1 cellular context compared by ENCODE assay signal in the genomic region with DNA sequence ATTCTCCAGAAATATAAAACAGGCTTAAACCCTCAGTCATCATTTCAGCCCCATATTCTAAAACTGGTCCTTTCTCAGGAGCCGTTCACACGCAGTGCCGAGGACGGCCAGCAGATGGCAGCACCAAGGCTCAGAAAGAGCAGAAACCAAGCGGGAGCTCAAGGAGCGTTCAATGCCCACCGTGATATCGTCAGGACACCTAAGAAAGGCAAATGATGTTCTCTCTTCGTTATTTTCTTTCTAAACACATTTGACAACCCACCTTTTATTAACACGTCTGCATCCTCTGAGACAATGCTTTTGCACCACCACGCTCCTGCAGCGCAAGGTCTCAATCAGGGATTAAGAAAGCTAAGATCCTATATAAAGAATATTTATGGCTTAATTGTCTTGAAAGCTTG.
A peak's percentile ranks its signal among the peaks of the same experiment; 100 is the strongest.
TF ChIP-seq lines count a peak whose summit lies in the region.

No MANE protein-coding gene starts in this region.

TF ChIP-seq in HepG2, 621 proteins besides CTCF, POLR2A, EP300 and RAD21 (continued from another document and continues in another):
- TF ChIP-seq, protein P1, sequence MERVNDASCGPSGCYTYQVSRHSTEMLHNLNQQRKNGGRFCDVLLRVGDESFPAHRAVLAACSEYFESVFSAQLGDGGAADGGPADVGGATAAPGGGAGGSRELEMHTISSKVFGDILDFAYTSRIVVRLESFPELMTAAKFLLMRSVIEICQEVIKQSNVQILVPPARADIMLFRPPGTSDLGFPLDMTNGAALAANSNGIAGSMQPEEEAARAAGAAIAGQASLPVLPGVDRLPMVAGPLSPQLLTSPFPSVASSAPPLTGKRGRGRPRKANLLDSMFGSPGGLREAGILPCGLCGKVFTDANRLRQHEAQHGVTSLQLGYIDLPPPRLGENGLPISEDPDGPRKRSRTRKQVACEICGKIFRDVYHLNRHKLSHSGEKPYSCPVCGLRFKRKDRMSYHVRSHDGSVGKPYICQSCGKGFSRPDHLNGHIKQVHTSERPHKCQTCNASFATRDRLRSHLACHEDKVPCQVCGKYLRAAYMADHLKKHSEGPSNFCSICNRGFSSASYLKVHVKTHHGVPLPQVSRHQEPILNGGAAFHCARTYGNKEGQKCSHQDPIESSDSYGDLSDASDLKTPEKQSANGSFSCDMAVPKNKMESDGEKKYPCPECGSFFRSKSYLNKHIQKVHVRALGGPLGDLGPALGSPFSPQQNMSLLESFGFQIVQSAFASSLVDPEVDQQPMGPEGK (CRISPR knock-in tag; IDR thresholded peaks at IDR 0.05), result 0 out of 2 replicates have a peak, but pooled peaks have one; percentile 32
- no peak for TF ChIP-seq PAF1 (CRISPR knock-in tag; IDR thresholded peaks at IDR 0.05)
- TF ChIP-seq ZNF441 (CRISPR knock-in tag; IDR thresholded peaks at IDR 0.05; ENCODE audit: borderline replicate concordance), result no peak
- no peak for TF ChIP-seq ZNF563 (CRISPR knock-in tag; IDR thresholded peaks at IDR 0.05)
- TF ChIP-seq SOX5 (CRISPR knock-in tag; IDR thresholded peaks at IDR 0.05; ENCODE audit: borderline replicate concordance), result peak; percentile 15; the same call in 1 of the 2 replicates
- TF ChIP-seq SRSF9 (IDR thresholded peaks at IDR 0.05; ENCODE audit: borderline replicate concordance, insufficient read depth, low read depth, low read length, poor library complexity, severe bottlenecking), result no peak
- TF ChIP-seq, protein P2, sequence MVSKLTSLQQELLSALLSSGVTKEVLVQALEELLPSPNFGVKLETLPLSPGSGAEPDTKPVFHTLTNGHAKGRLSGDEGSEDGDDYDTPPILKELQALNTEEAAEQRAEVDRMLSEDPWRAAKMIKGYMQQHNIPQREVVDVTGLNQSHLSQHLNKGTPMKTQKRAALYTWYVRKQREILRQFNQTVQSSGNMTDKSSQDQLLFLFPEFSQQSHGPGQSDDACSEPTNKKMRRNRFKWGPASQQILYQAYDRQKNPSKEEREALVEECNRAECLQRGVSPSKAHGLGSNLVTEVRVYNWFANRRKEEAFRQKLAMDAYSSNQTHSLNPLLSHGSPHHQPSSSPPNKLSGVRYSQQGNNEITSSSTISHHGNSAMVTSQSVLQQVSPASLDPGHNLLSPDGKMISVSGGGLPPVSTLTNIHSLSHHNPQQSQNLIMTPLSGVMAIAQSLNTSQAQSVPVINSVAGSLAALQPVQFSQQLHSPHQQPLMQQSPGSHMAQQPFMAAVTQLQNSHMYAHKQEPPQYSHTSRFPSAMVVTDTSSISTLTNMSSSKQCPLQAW (CRISPR knock-in tag; IDR thresholded peaks at IDR 0.05), result 0 out of 2 replicates have a peak, but pooled peaks have one; percentile 37
- peak; percentile 97 for TF ChIP-seq SMC3 (IDR thresholded peaks at IDR 0.05; ENCODE audit: low read length)
- TF ChIP-seq PTBP1 (IDR thresholded peaks at IDR 0.05; ENCODE audit: low read depth, low read length, poor library complexity, severe bottlenecking), result no peak
- TF ChIP-seq ZNF790 (CRISPR knock-in tag; IDR thresholded peaks at IDR 0.05; ENCODE audit: borderline replicate concordance), result no peak
- TF ChIP-seq ZNF773 (CRISPR knock-in tag; IDR thresholded peaks at IDR 0.05; ENCODE audit: borderline replicate concordance), result no peak
- peak; percentile 33 for TF ChIP-seq YY1 (IDR thresholded peaks at IDR 0.05; ENCODE audit: insufficient read depth, insufficient replicate concordance, low read depth, low read length)
- TF ChIP-seq ZNF614 (CRISPR knock-in tag; IDR thresholded peaks at IDR 0.05; ENCODE audit: borderline replicate concordance), result peak; percentile 83; the same call in 1 of the 2 replicates
- no peak for TF ChIP-seq ZNF891 (CRISPR knock-in tag; IDR thresholded peaks at IDR 0.05)
- TF ChIP-seq SAP130 (CRISPR knock-in tag; IDR thresholded peaks at IDR 0.05; ENCODE audit: low read depth), result peak; percentile 48
- no peak for TF ChIP-seq ZNF616 (CRISPR knock-in tag; IDR thresholded peaks at IDR 0.05; ENCODE audit: low read depth)
- no peak for TF ChIP-seq ZNF33B (CRISPR knock-in tag; IDR thresholded peaks at IDR 0.05)
- no peak for TF ChIP-seq KAT7 (CRISPR knock-in tag; IDR thresholded peaks at IDR 0.05; ENCODE audit: borderline replicate concordance)
- TF ChIP-seq, protein P3, sequence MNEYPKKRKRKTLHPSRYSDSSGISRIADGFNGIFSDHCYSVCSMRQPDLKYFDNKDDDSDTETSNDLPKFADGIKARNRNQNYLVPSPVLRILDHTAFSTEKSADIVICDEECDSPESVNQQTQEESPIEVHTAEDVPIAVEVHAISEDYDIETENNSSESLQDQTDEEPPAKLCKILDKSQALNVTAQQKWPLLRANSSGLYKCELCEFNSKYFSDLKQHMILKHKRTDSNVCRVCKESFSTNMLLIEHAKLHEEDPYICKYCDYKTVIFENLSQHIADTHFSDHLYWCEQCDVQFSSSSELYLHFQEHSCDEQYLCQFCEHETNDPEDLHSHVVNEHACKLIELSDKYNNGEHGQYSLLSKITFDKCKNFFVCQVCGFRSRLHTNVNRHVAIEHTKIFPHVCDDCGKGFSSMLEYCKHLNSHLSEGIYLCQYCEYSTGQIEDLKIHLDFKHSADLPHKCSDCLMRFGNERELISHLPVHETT (CRISPR knock-in tag; conservative IDR thresholded peaks at IDR 0.05), result no peak
- no peak for TF ChIP-seq NR1H2 (CRISPR knock-in tag; IDR thresholded peaks at IDR 0.05; ENCODE audit: borderline replicate concordance, low read depth)
- no peak for TF ChIP-seq ZC3H13 (CRISPR knock-in tag; IDR thresholded peaks at IDR 0.05)
- TF ChIP-seq, protein P4, sequence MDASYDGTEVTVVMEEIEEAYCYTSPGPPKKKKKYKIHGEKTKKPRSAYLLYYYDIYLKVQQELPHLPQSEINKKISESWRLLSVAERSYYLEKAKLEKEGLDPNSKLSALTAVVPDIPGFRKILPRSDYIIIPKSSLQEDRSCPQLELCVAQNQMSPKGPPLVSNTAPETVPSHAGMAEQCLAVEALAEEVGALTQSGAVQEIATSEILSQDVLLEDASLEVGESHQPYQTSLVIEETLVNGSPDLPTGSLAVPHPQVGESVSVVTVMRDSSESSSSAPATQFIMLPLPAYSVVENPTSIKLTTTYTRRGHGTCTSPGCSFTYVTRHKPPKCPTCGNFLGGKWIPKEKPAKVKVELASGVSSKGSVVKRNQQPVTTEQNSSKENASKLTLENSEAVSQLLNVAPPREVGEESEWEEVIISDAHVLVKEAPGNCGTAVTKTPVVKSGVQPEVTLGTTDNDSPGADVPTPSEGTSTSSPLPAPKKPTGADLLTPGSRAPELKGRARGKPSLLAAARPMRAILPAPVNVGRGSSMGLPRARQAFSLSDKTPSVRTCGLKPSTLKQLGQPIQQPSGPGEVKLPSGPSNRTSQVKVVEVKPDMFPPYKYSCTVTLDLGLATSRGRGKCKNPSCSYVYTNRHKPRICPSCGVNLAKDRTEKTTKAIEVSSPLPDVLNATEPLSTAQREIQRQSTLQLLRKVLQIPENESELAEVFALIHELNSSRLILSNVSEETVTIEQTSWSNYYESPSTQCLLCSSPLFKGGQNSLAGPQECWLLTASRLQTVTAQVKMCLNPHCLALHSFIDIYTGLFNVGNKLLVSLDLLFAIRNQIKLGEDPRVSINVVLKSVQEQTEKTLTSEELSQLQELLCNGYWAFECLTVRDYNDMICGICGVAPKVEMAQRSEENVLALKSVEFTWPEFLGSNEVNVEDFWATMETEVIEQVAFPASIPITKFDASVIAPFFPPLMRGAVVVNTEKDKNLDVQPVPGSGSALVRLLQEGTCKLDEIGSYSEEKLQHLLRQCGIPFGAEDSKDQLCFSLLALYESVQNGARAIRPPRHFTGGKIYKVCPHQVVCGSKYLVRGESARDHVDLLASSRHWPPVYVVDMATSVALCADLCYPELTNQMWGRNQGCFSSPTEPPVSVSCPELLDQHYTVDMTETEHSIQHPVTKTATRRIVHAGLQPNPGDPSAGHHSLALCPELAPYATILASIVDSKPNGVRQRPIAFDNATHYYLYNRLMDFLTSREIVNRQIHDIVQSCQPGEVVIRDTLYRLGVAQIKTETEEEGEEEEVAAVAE (CRISPR knock-in tag; IDR thresholded peaks at IDR 0.05; ENCODE audit: borderline replicate concordance), result no peak; the same call in 1 of the 2 replicates
- TF ChIP-seq, protein P5, sequence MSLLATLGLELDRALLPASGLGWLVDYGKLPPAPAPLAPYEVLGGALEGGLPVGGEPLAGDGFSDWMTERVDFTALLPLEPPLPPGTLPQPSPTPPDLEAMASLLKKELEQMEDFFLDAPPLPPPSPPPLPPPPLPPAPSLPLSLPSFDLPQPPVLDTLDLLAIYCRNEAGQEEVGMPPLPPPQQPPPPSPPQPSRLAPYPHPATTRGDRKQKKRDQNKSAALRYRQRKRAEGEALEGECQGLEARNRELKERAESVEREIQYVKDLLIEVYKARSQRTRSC (CRISPR knock-in tag; IDR thresholded peaks at IDR 0.05; ENCODE audit: low read depth), result no peak
- TF ChIP-seq ZNF451 (CRISPR knock-in tag; IDR thresholded peaks at IDR 0.05), result no peak
- TF ChIP-seq JDP2 (CRISPR knock-in tag; IDR thresholded peaks at IDR 0.05; ENCODE audit: borderline replicate concordance), result no peak
- TF ChIP-seq ELF3 (CRISPR knock-in tag; IDR thresholded peaks at IDR 0.05), result peak; percentile 34; the same call in 1 of the 2 replicates
- peak; percentile 26; the same call in 1 of the 2 replicates for TF ChIP-seq YEATS2 (CRISPR knock-in tag; IDR thresholded peaks at IDR 0.05; ENCODE audit: borderline replicate concordance)
- TF ChIP-seq MTA3 (CRISPR knock-in tag; IDR thresholded peaks at IDR 0.05), result no peak
- no peak for TF ChIP-seq TOPORS (CRISPR knock-in tag; IDR thresholded peaks at IDR 0.05)
- TF ChIP-seq, protein P6, sequence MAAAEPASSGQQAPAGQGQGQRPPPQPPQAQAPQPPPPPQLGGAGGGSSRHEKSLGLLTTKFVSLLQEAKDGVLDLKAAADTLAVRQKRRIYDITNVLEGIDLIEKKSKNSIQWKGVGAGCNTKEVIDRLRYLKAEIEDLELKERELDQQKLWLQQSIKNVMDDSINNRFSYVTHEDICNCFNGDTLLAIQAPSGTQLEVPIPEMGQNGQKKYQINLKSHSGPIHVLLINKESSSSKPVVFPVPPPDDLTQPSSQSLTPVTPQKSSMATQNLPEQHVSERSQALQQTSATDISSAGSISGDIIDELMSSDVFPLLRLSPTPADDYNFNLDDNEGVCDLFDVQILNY (CRISPR knock-in tag; conservative IDR thresholded peaks at IDR 0.05), result no peak
- TF ChIP-seq MAFG (CRISPR knock-in tag; IDR thresholded peaks at IDR 0.05), result no peak
- TF ChIP-seq KDM2A (CRISPR knock-in tag; IDR thresholded peaks at IDR 0.05; ENCODE audit: borderline replicate concordance, low read depth), result peak; percentile 60; the same call in 1 of the 2 replicates
- TF ChIP-seq ONECUT2 (CRISPR knock-in tag; IDR thresholded peaks at IDR 0.05), result no peak
- no peak for TF ChIP-seq ZFP36L1 (CRISPR knock-in tag; IDR thresholded peaks at IDR 0.05)
- peak; percentile 48 for TF ChIP-seq FOSL2 (CRISPR knock-in tag; IDR thresholded peaks at IDR 0.05)
- TF ChIP-seq ZNF841 (CRISPR knock-in tag; IDR thresholded peaks at IDR 0.05; ENCODE audit: borderline replicate concordance), result no peak
- TF ChIP-seq WIZ (CRISPR knock-in tag; IDR thresholded peaks at IDR 0.05), result no peak
- no peak for TF ChIP-seq ZNF24 (IDR thresholded peaks at IDR 0.05)
- no peak for TF ChIP-seq FOXP1 (IDR thresholded peaks at IDR 0.05)
- no peak for TF ChIP-seq FOXP1 (CRISPR knock-in tag; IDR thresholded peaks at IDR 0.05)
- TF ChIP-seq ELF4 (CRISPR knock-in tag; IDR thresholded peaks at IDR 0.05; ENCODE audit: borderline replicate concordance), result no peak
- TF ChIP-seq ZNF567 (CRISPR knock-in tag; IDR thresholded peaks at IDR 0.05; ENCODE audit: borderline replicate concordance), result no peak
- no peak for TF ChIP-seq ATAD3A (CRISPR knock-in tag; IDR thresholded peaks at IDR 0.05)
- TF ChIP-seq, protein P7, sequence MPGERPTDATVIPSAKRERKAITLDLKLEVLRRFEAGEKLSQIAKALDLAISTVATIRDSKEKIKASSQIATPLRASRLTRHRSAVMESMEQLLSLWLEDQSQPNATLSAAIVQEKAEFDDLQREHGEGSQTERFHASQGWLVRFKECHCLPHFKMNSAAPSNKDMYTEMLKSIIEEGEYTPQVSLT (CRISPR knock-in tag; IDR thresholded peaks at IDR 0.05; ENCODE audit: borderline replicate concordance, low read depth), result no peak
- TF ChIP-seq ZNF550 (CRISPR knock-in tag; IDR thresholded peaks at IDR 0.05; ENCODE audit: borderline replicate concordance), result no peak
- TF ChIP-seq POLR2AphosphoS2 (IDR thresholded peaks at IDR 0.05; ENCODE audit: low read depth, low read length), result no peak
- TF ChIP-seq, protein P8, sequence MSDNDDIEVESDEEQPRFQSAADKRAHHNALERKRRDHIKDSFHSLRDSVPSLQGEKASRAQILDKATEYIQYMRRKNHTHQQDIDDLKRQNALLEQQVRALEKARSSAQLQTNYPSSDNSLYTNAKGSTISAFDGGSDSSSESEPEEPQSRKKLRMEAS (IDR thresholded peaks at IDR 0.05), result no peak
- TF ChIP-seq, protein P9, sequence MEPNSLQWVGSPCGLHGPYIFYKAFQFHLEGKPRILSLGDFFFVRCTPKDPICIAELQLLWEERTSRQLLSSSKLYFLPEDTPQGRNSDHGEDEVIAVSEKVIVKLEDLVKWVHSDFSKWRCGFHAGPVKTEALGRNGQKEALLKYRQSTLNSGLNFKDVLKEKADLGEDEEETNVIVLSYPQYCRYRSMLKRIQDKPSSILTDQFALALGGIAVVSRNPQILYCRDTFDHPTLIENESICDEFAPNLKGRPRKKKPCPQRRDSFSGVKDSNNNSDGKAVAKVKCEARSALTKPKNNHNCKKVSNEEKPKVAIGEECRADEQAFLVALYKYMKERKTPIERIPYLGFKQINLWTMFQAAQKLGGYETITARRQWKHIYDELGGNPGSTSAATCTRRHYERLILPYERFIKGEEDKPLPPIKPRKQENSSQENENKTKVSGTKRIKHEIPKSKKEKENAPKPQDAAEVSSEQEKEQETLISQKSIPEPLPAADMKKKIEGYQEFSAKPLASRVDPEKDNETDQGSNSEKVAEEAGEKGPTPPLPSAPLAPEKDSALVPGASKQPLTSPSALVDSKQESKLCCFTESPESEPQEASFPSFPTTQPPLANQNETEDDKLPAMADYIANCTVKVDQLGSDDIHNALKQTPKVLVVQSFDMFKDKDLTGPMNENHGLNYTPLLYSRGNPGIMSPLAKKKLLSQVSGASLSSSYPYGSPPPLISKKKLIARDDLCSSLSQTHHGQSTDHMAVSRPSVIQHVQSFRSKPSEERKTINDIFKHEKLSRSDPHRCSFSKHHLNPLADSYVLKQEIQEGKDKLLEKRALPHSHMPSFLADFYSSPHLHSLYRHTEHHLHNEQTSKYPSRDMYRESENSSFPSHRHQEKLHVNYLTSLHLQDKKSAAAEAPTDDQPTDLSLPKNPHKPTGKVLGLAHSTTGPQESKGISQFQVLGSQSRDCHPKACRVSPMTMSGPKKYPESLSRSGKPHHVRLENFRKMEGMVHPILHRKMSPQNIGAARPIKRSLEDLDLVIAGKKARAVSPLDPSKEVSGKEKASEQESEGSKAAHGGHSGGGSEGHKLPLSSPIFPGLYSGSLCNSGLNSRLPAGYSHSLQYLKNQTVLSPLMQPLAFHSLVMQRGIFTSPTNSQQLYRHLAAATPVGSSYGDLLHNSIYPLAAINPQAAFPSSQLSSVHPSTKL (CRISPR knock-in tag; IDR thresholded peaks at IDR 0.05), result peak; percentile 44; the same call in 1 of the 2 replicates
- TF ChIP-seq SUZ12 (IDR thresholded peaks at IDR 0.05; ENCODE audit: low read depth, low read length), result no peak
- TF ChIP-seq ZNF556 (CRISPR knock-in tag; IDR thresholded peaks at IDR 0.05; ENCODE audit: borderline replicate concordance), result no peak
- peak; percentile 58 for TF ChIP-seq SALL1 (CRISPR knock-in tag; IDR thresholded peaks at IDR 0.05)
- TF ChIP-seq ZNF383 (CRISPR knock-in tag; IDR thresholded peaks at IDR 0.05; ENCODE audit: borderline replicate concordance), result no peak
- TF ChIP-seq ZNF501 (CRISPR knock-in tag; IDR thresholded peaks at IDR 0.05), result 0 out of 2 replicates have a peak, but pooled peaks have one; percentile 35
